Comparison of ENCODE assay signal across 1 cellular context in genomic region chr3:53160660-53161344, GRCh38.
TF ChIP-seq lines count a peak whose summit lies in the region.

Gene PRKCD (plus strand): TSS chr3:53161209. CDS start chr3:53178423, 17,214 bp downstream.

TF ChIP-seq in GM12878, 131 proteins besides CTCF, POLR2A, EP300 and RAD21 (continued from another document):
- TF ChIP-seq RELB (IDR thresholded peaks at IDR 0.05; ENCODE audit: low read depth) (peak; percentile 45; the same call in 1 of the 2 replicates), SKIL (IDR thresholded peaks at IDR 0.05; ENCODE audit: low read depth, poor library complexity, severe bottlenecking) (no peak), PKNOX1 (IDR thresholded peaks at IDR 0.05) (peak; percentile 49; the same call in 1 of the 2 replicates), ETV6 (conservative IDR thresholded peaks at IDR 0.05 in 1 of 2, IDR thresholded peaks at IDR 0.05 in 1 of 2; ENCODE audit: borderline replicate concordance in 1 of 2, low read depth in 1 of 2) (no peak), ZZZ3 (IDR thresholded peaks at IDR 0.05; ENCODE audit: control insufficient read depth, insufficient read length, low read depth) (no peak), BCL3 (IDR thresholded peaks at IDR 0.05; ENCODE audit: borderline replicate concordance, insufficient read depth, low read depth, low read length, poor library complexity, severe bottlenecking) (peak; percentile 57), PBX3 (IDR thresholded peaks at IDR 0.05; ENCODE audit: insufficient replicate concordance, low read depth, low read length) (no peak), FOXK2 (IDR thresholded peaks at IDR 0.05) (no peak), BHLHE40 (IDR thresholded peaks at IDR 0.05; ENCODE audit: borderline replicate concordance in 1 of 2, low read depth in 2 of 2, low read length in 1 of 2) (0 out of 4 replicates have a peak, but pooled peaks of 1 of the 2 experiments have one; percentile 33), BACH1 (IDR thresholded peaks at IDR 0.05; ENCODE audit: borderline replicate concordance) (peak; percentile 39), NFIC (IDR thresholded peaks at IDR 0.05; ENCODE audit: low read depth, low read length) (no peak), MTA3 (IDR thresholded peaks at IDR 0.05; ENCODE audit: borderline replicate concordance, low read length) (no peak), YY1 (IDR thresholded peaks at IDR 0.05; ENCODE audit: low read depth, low read length) (peak; percentile 71; the same call in 1 of the 2 replicates), POLR2AphosphoS5 (IDR thresholded peaks at IDR 0.05; ENCODE audit: low read length) (peak; percentile 65), BRCA1 (IDR thresholded peaks at IDR 0.05; ENCODE audit: low read depth, low read length) (no peak), TBL1XR1 (IDR thresholded peaks at IDR 0.05; ENCODE audit: low read depth, low read length) (no peak), IKZF2 (IDR thresholded peaks at IDR 0.05) (peak; percentile 63), PAX5 (IDR thresholded peaks at IDR 0.05; ENCODE audit: borderline replicate concordance, low read depth, low read length) (peak; percentile 54; the same call in 1 of the 2 replicates), SMARCA5 (IDR thresholded peaks at IDR 0.05) (peak; percentile 97), POLR2AphosphoS2 (IDR thresholded peaks at IDR 0.05; ENCODE audit: low read depth, low read length) (no peak), NR2C1 (IDR thresholded peaks at IDR 0.05) (no peak), JUND (IDR thresholded peaks at IDR 0.05; ENCODE audit: low read depth, low read length) (no peak), IKZF1 (conservative IDR thresholded peaks at IDR 0.05) (peak; percentile 59; the same call in 1 of the 2 replicates), KLF5 (IDR thresholded peaks at IDR 0.05; ENCODE audit: partially characterized antibody) (no peak), RELA (IDR thresholded peaks at IDR 0.05; ENCODE audit: borderline replicate concordance, partially characterized antibody) (peak; percentile 41), CUX1 (IDR thresholded peaks at IDR 0.05; ENCODE audit: insufficient replicate concordance, low read depth, low read length) (no peak), JUNB (IDR thresholded peaks at IDR 0.05) (no peak), RFX5 (IDR thresholded peaks at IDR 0.05; ENCODE audit: low read depth, low read length) (no peak), SIN3A (IDR thresholded peaks at IDR 0.05; ENCODE audit: low read depth, low read length) (no peak), NR2F1 (conservative IDR thresholded peaks at IDR 0.05) (peak; percentile 47), SREBF1 (IDR thresholded peaks at IDR 0.05; ENCODE audit: low read length) (no peak), RAD51 (IDR thresholded peaks at IDR 0.05) (no peak), DPF2 (IDR thresholded peaks at IDR 0.05) (peak; percentile 89), TCF3 (IDR thresholded peaks at IDR 0.05; ENCODE audit: borderline replicate concordance, insufficient read depth, low read depth, low read length) (peak; percentile 71), CHD1 (IDR thresholded peaks at IDR 0.05; ENCODE audit: low read depth, low read length) (no peak), ZNF217 (IDR thresholded peaks at IDR 0.05) (peak; percentile 64; the same call in 1 of the 2 replicates), HDGF (IDR thresholded peaks at IDR 0.05) (peak; percentile 49; the same call in 1 of the 2 replicates), SP1 (IDR thresholded peaks at IDR 0.05; ENCODE audit: low read depth, low read length) (peak; percentile 11), RB1 (IDR thresholded peaks at IDR 0.05; ENCODE audit: borderline replicate concordance) (peak; percentile 39; the same call in 1 of the 2 replicates), HDAC6 (IDR thresholded peaks at IDR 0.05; ENCODE audit: unreplicated experiment) (no peak)
- TF ChIP-seq, protein P1, sequence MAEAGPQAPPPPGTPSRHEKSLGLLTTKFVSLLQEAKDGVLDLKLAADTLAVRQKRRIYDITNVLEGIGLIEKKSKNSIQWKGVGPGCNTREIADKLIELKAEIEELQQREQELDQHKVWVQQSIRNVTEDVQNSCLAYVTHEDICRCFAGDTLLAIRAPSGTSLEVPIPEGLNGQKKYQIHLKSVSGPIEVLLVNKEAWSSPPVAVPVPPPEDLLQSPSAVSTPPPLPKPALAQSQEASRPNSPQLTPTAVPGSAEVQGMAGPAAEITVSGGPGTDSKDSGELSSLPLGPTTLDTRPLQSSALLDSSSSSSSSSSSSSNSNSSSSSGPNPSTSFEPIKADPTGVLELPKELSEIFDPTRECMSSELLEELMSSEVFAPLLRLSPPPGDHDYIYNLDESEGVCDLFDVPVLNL (IDR thresholded peaks at IDR 0.05; ENCODE audit: low read depth, low read length), result no peak
- TF ChIP-seq, protein P2, sequence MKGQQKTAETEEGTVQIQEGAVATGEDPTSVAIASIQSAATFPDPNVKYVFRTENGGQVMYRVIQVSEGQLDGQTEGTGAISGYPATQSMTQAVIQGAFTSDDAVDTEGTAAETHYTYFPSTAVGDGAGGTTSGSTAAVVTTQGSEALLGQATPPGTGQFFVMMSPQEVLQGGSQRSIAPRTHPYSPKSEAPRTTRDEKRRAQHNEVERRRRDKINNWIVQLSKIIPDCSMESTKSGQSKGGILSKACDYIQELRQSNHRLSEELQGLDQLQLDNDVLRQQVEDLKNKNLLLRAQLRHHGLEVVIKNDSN (IDR thresholded peaks at IDR 0.05; ENCODE audit: borderline replicate concordance, extremely low read length, insufficient read depth, low read depth, low read length), result no peak
